ENCODE assay signal across 13 cellular contexts in the genomic region with DNA sequence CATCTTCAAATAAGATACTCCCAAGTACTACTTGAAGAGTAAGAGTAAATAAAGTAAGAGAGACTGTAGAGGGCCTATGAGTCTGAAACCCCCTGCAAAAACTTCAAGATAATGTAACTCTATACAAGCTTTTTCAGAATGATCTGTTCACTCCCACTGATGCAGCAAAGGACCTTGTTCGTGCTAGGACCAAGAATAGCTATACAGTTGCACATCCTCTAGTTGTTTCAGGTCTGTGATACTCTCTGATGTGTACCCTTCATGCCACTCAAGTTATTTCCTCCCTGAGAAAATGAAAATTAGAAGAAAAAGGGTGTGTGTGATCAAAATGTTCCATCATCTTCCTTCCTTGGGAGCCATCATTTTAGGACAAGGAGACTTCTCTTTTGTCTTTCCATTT.
DNase-seq lines count a peak whose midpoint lies in the region; ATAC-seq and TF ChIP-seq lines count a peak whose summit lies in the region.
"Had no signal": no experiment of that assay in that cellular context is flagged by ENCODE, and none has a peak within 500 bp of the region (broad histone marks: within the 10 kb centered on the region; RNA-seq: fewer than 3 reads in every experiment).

No MANE protein-coding gene starts in this region.

- H4K8ac ChIP-seq in trophoblast cell (ENCODE audit: low read depth, low read length): no peak overlapping the region

- H3K79me1 ChIP-seq in trophoblast cell (ENCODE audit: low read length): no peaks in the 10 kb centered on the region

- H3K18ac ChIP-seq in trophoblast cell (ENCODE audit: low read length): no peak overlapping the region

- H3K79me2 ChIP-seq in trophoblast cell (ENCODE audit: control insufficient read depth, insufficient read depth, low read length, poor library complexity): no peaks in the 10 kb centered on the region

- H3K27ac ChIP-seq in esophagus squamous epithelium (no peak overlapping the region), trophoblast cell (ENCODE audit: low read depth, low read length) (no peak overlapping the region)
- H3K27ac ChIP-seq: epithelial cell of prostate, psoas muscle had no signal

- H3K27me3 ChIP-seq in esophagus squamous epithelium (no peaks in the 10 kb centered on the region), trophoblast cell (ENCODE audit: insufficient read depth, low read length) (no peaks in the 10 kb centered on the region)

- peaks cover 0 to 4% (median 0%) of the 10 kb centered on the region in 3 donors for H3K9me3 Mint-ChIP-seq in T-cell
- H3K9me3 Mint-ChIP-seq: activated B cell treated with CpG ODN at 0.5 μM for 24 hours, type B pancreatic cell had no signal

- WGBS in esophagus squamous epithelium, 2 donors: 58 to 71% methylated on average over 1 of the region's 1 CpG
- no CpG with 5 or more reads among the region's 1 CpG for WGBS in trophoblast cell (ENCODE audit: extremely low coverage, insufficient coverage, insufficient read length)

- no peak overlapping the region for H2BK5ac ChIP-seq in trophoblast cell (ENCODE audit: low read depth, low read length, poor library complexity)

- H3K4me3 ChIP-seq in esophagus squamous epithelium: no peak overlapping the region
- H3K4me3 ChIP-seq in trophoblast cell (ENCODE audit: low read depth, low read length): no peak overlapping the region
- H3K4me3 ChIP-seq: psoas muscle had no signal

- H3K4me2 ChIP-seq in trophoblast cell (ENCODE audit: low read length): no peak overlapping the region

- H2BK120ac ChIP-seq in trophoblast cell (ENCODE audit: insufficient read depth, low read length, poor library complexity): no peak overlapping the region

- POLR2A ChIA-PET in T-cell (lab: Charles Lee): no interaction called here

- H3K4me1 ChIP-seq in esophagus squamous epithelium (peaks cover 0 to 5% (median 0%) of the 10 kb centered on the region in 3 donors), trophoblast cell (ENCODE audit: control insufficient read depth in 1 of 2, insufficient read depth in 2 of 2, low read length in 2 of 2) (no peaks in the 10 kb centered on the region)
- H3K4me1 ChIP-seq: psoas muscle had no signal

- no peak for TF ChIP-seq CTCF in esophagus squamous epithelium (IDR thresholded peaks at IDR 0.05)

- H3K36me3 Mint-ChIP-seq in T-cell: no peaks in the 10 kb centered on the region
- H3K36me3 Mint-ChIP-seq: type B pancreatic cell had no signal

- H3K4me3 Mint-ChIP-seq in T-cell: no peak overlapping the region
- H3K4me3 Mint-ChIP-seq: activated B cell treated with CpG ODN at 0.5 μM for 24 hours, type B pancreatic cell had no signal

- intact Hi-C loops in esophagus squamous epithelium (cut with DNase I): loop anchor here (10.0 kb wide), 1 partner anchor 380 kb away; no protein-coding TSS in a partner anchor

- CTCF ChIA-PET in T-cell (lab: Charles Lee): no interaction called here

- no peak overlapping the region for H3K4ac ChIP-seq in trophoblast cell (ENCODE audit: low read depth, low read length)

- H4K91ac ChIP-seq in trophoblast cell (ENCODE audit: low read depth, low read length): no peak overlapping the region

- no peak overlapping the region for H3K14ac ChIP-seq in trophoblast cell (ENCODE audit: low read length)

- no peaks in the 10 kb centered on the region for H3K36me3 ChIP-seq in esophagus squamous epithelium
- no peaks in the 10 kb centered on the region for H3K36me3 ChIP-seq in trophoblast cell (ENCODE audit: control insufficient read depth in 1 of 2, insufficient read depth in 2 of 2, low read length in 2 of 2)

- H3K27me3 Mint-ChIP-seq in T-cell: no peaks in the 10 kb centered on the region
- H3K27me3 Mint-ChIP-seq: activated B cell treated with CpG ODN at 0.5 μM for 24 hours, type B pancreatic cell had no signal

- no peak overlapping the region for H3K9ac ChIP-seq in trophoblast cell (ENCODE audit: low read length)

- no peak overlapping the region for H2AK5ac ChIP-seq in trophoblast cell (ENCODE audit: low read length)

- DNase-seq in esophagus squamous epithelium (lab: John Stamatoyannopoulos, UW): no peak
- no peak for DNase-seq in T-cell
- DNase-seq in HT-29 (ENCODE audit: low spot score): no peak
- no peak for DNase-seq in trophoblast cell
- DNase-seq: activated B cell treated with CpG ODN at 0.5 μM for 24 hours, NCI-H226, psoas muscle had no signal

- H3K27ac Mint-ChIP-seq in T-cell: no peak overlapping the region
- H3K27ac Mint-ChIP-seq: activated B cell treated with CpG ODN at 0.5 μM for 24 hours, type B pancreatic cell had no signal

- H3K23ac ChIP-seq in trophoblast cell (ENCODE audit: low read length): no peak overlapping the region

- no peak overlapping the region for H4K12ac ChIP-seq in trophoblast cell (ENCODE audit: low read depth, low read length)

- no peaks in the 10 kb centered on the region for H3K4me1 Mint-ChIP-seq in T-cell
- H3K4me1 Mint-ChIP-seq: activated B cell treated with CpG ODN at 0.5 μM for 24 hours had no signal

- TF ChIP-seq POLR2A in GM18505 (IDR thresholded peaks at IDR 0.05; ENCODE audit: borderline replicate concordance, extremely low read depth, insufficient read depth, insufficient read length) (no peak), esophagus squamous epithelium (IDR thresholded peaks at IDR 0.05) (no peak)

- H2BK12ac ChIP-seq in trophoblast cell (ENCODE audit: low read length): no peak overlapping the region

- H3K9me3 ChIP-seq in esophagus squamous epithelium (no peaks in the 10 kb centered on the region), trophoblast cell (ENCODE audit: insufficient read depth, low read depth, low read length) (no peaks in the 10 kb centered on the region)
- H3K9me3 ChIP-seq: psoas muscle had no signal

- ATAC-seq in GM18505 (IDR thresholded peaks at IDR 0.05; ENCODE audit: unreplicated experiment) (peak; percentile 93), GM19468 (IDR thresholded peaks at IDR 0.05; ENCODE audit: extremely low read depth, unreplicated experiment) (peak; percentile 87), HG02870 (IDR thresholded peaks at IDR 0.05; ENCODE audit: unreplicated experiment) (peak; percentile 93), HG03460 (IDR thresholded peaks at IDR 0.05; ENCODE audit: unreplicated experiment) (peak; percentile 67), T-cell (replicated peaks in 1 of 4) (no peak)
- ATAC-seq: psoas muscle had no signal

- H2AFZ ChIP-seq in trophoblast cell (ENCODE audit: insufficient read depth, low read length, poor library complexity): no peak overlapping the region

Comparison
In these comparisons a context has a peak if more than half of its experiments do, and no peak if none do; other contexts are left out.
1. ATAC-seq: peak in GM18505 (single experiment), GM19468 (single experiment), HG02870 (single experiment) and HG03460 (single experiment); none in T-cell (0 of 4).